8 cellular contexts compared by ENCODE assay signal in genomic region chr16:67173323-67173722, GRCh38. TPM values are rescaled to one million over a fixed set of nuclear protein-coding genes. Genes with fewer than 3 reads are reported as not detected.
DNase-seq lines count a peak whose midpoint lies in the region; ATAC-seq, FAIRE-seq and TF ChIP-seq lines count a peak whose summit lies in the region.

No MANE protein-coding gene starts in this region.

- H3K36me3 ChIP-seq in heart right ventricle (peaks cover 0 to 17% (median 0%) of the 10 kb centered on the region in 9 donors), breast epithelium (no peaks in the 10 kb centered on the region), mucosa of stomach (ENCODE audit: control insufficient read depth, insufficient read depth, low read length) (no peaks in the 10 kb centered on the region), vagina (no peaks in the 10 kb centered on the region)

- WGBS in heart right ventricle, 2 donors: 87 to 100% methylated on average over 1 of the region's 1 CpG

- TF ChIP-seq POLR2A in breast epithelium (IDR thresholded peaks at IDR 0.05) (no peak), vagina (IDR thresholded peaks at IDR 0.05) (no peak)

- H3K27ac ChIP-seq in heart right ventricle (peak overlapping the region; percentile 67 to 97 (median 88)), breast epithelium (peak overlapping the region; percentile 89 to 96), vagina (peak overlapping the region; percentile 75)

- FAIRE-seq in RCC 7860 (lab: Jason Lieb, UNC): no peak

- H3K4me3 ChIP-seq in heart right ventricle (peak overlapping the region in 9 of 10 donors; percentile 35 to 58 (median 49)), breast epithelium (peak overlapping the region; percentile 37 to 75 (median 59)), mucosa of stomach (ENCODE audit: low read length) (peak overlapping the region; percentile 32), vagina (peak overlapping the region; percentile 37 to 62)

- H3K9ac ChIP-seq in mucosa of stomach (ENCODE audit: low read length): peak overlapping the region; percentile 67

- DNase-seq in heart right ventricle: no peak
- no peak for DNase-seq in left ventricle myocardium superior
- DNase-seq in breast epithelium (ENCODE audit: low spot score in 2 of 2): no peak
- DNase-seq in vagina (ENCODE audit: extremely low spot score in 2 of 2): no peak
- DNase-seq in SKM-1 (lab: John Stamatoyannopoulos, UW; ENCODE audit: unreplicated experiment): no peak
- no peak for DNase-seq in RCC 7860 (ENCODE audit: low spot score)

- H3K4me1 ChIP-seq in heart right ventricle (peaks cover 12 to 67% (median 47%) of the 10 kb centered on the region in 9 donors), breast epithelium (peaks cover 5 to 16% of the 10 kb centered on the region in 2 donors), mucosa of stomach (ENCODE audit: control insufficient read depth, insufficient read depth, low read length) (peaks cover 47% of the 10 kb centered on the region), vagina (peaks cover 67% of the 10 kb centered on the region)

- no peaks in the 10 kb centered on the region for H3K9me3 ChIP-seq in heart right ventricle
- no peaks in the 10 kb centered on the region for H3K9me3 ChIP-seq in breast epithelium
- no peaks in the 10 kb centered on the region for H3K9me3 ChIP-seq in mucosa of stomach (ENCODE audit: control insufficient read depth, low read length)
- H3K9me3 ChIP-seq in vagina: no peaks in the 10 kb centered on the region

- intact Hi-C loops in heart right ventricle (cut with DNase I): no loop called here
- intact Hi-C loops in left ventricle myocardium superior (cut with micrococcal nuclease): no loop called here
- intact Hi-C loops in breast epithelium (cut with DNase I; ENCODE audit: low total_unique reads): loop anchor here (10.0 kb wide), 1 partner anchor 241 kb away; the partner anchor contains the start of gene ZDHHC1
- intact Hi-C loops in vagina (cut with DNase I): no loop called here

- TF ChIP-seq CTCF in heart right ventricle (IDR thresholded peaks at IDR 0.05): no peak
- no peak for TF ChIP-seq CTCF in breast epithelium (IDR thresholded peaks at IDR 0.05)
- TF ChIP-seq CTCF in vagina (IDR thresholded peaks at IDR 0.05): no peak

- no peak for ATAC-seq in heart right ventricle
- no peak for ATAC-seq in left ventricle myocardium superior
- ATAC-seq in GM21360 (IDR thresholded peaks at IDR 0.05; ENCODE audit: unreplicated experiment): no peak

- H3K27me3 ChIP-seq in heart right ventricle (peaks cover 0 to 43% (median 0%) of the 10 kb centered on the region in 7 donors), breast epithelium (no peaks in the 10 kb centered on the region), mucosa of stomach (ENCODE audit: control insufficient read depth, insufficient read depth, low read length) (peaks cover 3% of the 10 kb centered on the region), vagina (no peaks in the 10 kb centered on the region)

RNA-seq across cellular contexts. Expression of gene NOL3, which starts 3.0 kb away (rescaled TPM):
- total RNA-seq in heart right ventricle (10 to 100 TPM; 71.8 to 92.2 (median 79.9) TPM), left ventricle myocardium superior (125 TPM), breast epithelium (10 to 100 TPM; 39.7 to 87.7 (median 45.9) TPM), vagina (19.2 TPM)
- 100 to 1,000 TPM; 115 to 132 TPM for polyA plus RNA-seq in heart right ventricle

RNA-seq across cellular contexts. Expression of gene HSF4, which starts 8.8 kb away (rescaled TPM):
- total RNA-seq in heart right ventricle (10 to 100 TPM; 32.9 to 71.3 (median 38.6) TPM), left ventricle myocardium superior (71.0 TPM), breast epithelium (100 to 1,000 TPM in 1 of 3 donors, 10 to 100 TPM in 2; 46.9 to 113 (median 62.5) TPM), vagina (54.3 TPM)
- 100 to 1,000 TPM in 1 of 2 donors, 1 to 10 TPM in 1; 9.1 to 199 TPM for polyA plus RNA-seq in heart right ventricle

RNA-seq across cellular contexts. Expression of gene MATCAP1, which starts 10.4 kb away (rescaled TPM):
- 10 to 100 TPM in 9 of 10 donors, 1 to 10 TPM in 1; 8.0 to 15.2 (median 12.1) TPM for total RNA-seq in heart right ventricle
- polyA plus RNA-seq in heart right ventricle: 10 to 100 TPM; 13.0 to 30.9 TPM
- 12.4 TPM for total RNA-seq in left ventricle myocardium superior
- 10 to 100 TPM; 10.9 to 13.4 (median 11.6) TPM for total RNA-seq in breast epithelium
- 17.4 TPM for total RNA-seq in vagina

RNA-seq across cellular contexts. Expression of gene FBXL8, which starts 13.6 kb away (rescaled TPM):
- 10 to 100 TPM in 1 of 10 donors, 1 to 10 TPM in 9; 3.9 to 10.5 (median 5.0) TPM for total RNA-seq in heart right ventricle
- polyA plus RNA-seq in heart right ventricle: 10 to 100 TPM in 1 of 2 donors, 1 to 10 TPM in 1; 8.6 to 17.3 TPM
- total RNA-seq in left ventricle myocardium superior: 12.0 TPM
- 10 to 100 TPM; 19.5 to 60.0 (median 40.1) TPM for total RNA-seq in breast epithelium
- 31.4 TPM for total RNA-seq in vagina

RNA-seq across cellular contexts. Expression of gene TRADD, which starts 13.6 kb away (rescaled TPM):
- 10 to 100 TPM in 1 of 10 donors, 1 to 10 TPM in 9; 4.8 to 12.4 (median 5.7) TPM for total RNA-seq in heart right ventricle
- polyA plus RNA-seq in heart right ventricle: 10 to 100 TPM in 1 of 2 donors, 1 to 10 TPM in 1; 9.7 to 17.9 TPM
- 7.2 TPM for total RNA-seq in left ventricle myocardium superior
- total RNA-seq in breast epithelium: 10 to 100 TPM; 35.1 to 42.6 (median 36.4) TPM
- 22.3 TPM for total RNA-seq in vagina
